2 cellular contexts compared by ENCODE assay signal in genomic region chr1:109634771-109635750, GRCh38.
TF ChIP-seq lines count a peak whose summit lies in the region.

No MANE protein-coding gene starts in this region.

TF ChIP-seq in GM23338, 12 proteins besides CTCF, POLR2A, EP300 and RAD21:
- no peak for TF ChIP-seq CREB1 (CRISPR knock-in tag; IDR thresholded peaks at IDR 0.05; ENCODE audit: low read depth)
- TF ChIP-seq ZNF114 (CRISPR knock-in tag; IDR thresholded peaks at IDR 0.05): no peak
- TF ChIP-seq ZNF331 (CRISPR knock-in tag; IDR thresholded peaks at IDR 0.05; ENCODE audit: low read depth): no peak
- no peak for TF ChIP-seq JUNB (IDR thresholded peaks at IDR 0.05; ENCODE audit: unreplicated experiment)
- no peak for TF ChIP-seq STAT1 (IDR thresholded peaks at IDR 0.05; ENCODE audit: unreplicated experiment)
- no peak for TF ChIP-seq ZNF462 (CRISPR knock-in tag; IDR thresholded peaks at IDR 0.05)
- no peak for TF ChIP-seq POLR2AphosphoS5 (IDR thresholded peaks at IDR 0.05; ENCODE audit: low read depth)
- no peak for TF ChIP-seq NANOG (IDR thresholded peaks at IDR 0.05; ENCODE audit: borderline replicate concordance)
- no peak for TF ChIP-seq EZH2 (IDR thresholded peaks at IDR 0.05; ENCODE audit: low read depth, unreplicated experiment)
- no peak for TF ChIP-seq REST (IDR thresholded peaks at IDR 0.05; ENCODE audit: unreplicated experiment)
- no peak for TF ChIP-seq ETS1 (IDR thresholded peaks at IDR 0.05)
- TF ChIP-seq EZH2phosphoT487 (IDR thresholded peaks at IDR 0.05; ENCODE audit: unreplicated experiment): no peak

TF ChIP-seq in GM12878, 131 proteins besides CTCF, POLR2A, EP300 and RAD21:
- TF ChIP-seq CHD2 (IDR thresholded peaks at IDR 0.05; ENCODE audit: borderline replicate concordance, low read depth, low read length) (no peak), HDAC6 (IDR thresholded peaks at IDR 0.05; ENCODE audit: unreplicated experiment) (no peak), DPF2 (IDR thresholded peaks at IDR 0.05) (no peak), ZNF217 (IDR thresholded peaks at IDR 0.05) (no peak), CBX3 (IDR thresholded peaks at IDR 0.05; ENCODE audit: borderline replicate concordance, low read depth) (no peak), RUNX3 (IDR thresholded peaks at IDR 0.05; ENCODE audit: low read length) (0 out of 2 replicates have a peak, but pooled peaks have one; percentile 17), BHLHE40 (IDR thresholded peaks at IDR 0.05; ENCODE audit: borderline replicate concordance in 1 of 2, low read depth in 2 of 2, low read length in 1 of 2) (0 out of 4 replicates have a peak, but pooled peaks of 1 of the 2 experiments have one; percentile 16), ZNF24 (IDR thresholded peaks at IDR 0.05) (no peak), IRF4 (IDR thresholded peaks at IDR 0.05; ENCODE audit: low read depth, low read length) (no peak), HDAC2 (IDR thresholded peaks at IDR 0.05) (no peak), NFIC (IDR thresholded peaks at IDR 0.05; ENCODE audit: low read depth, low read length) (no peak), TBL1XR1 (IDR thresholded peaks at IDR 0.05; ENCODE audit: low read depth, low read length) (no peak), ZBTB4 (CRISPR knock-in tag; IDR thresholded peaks at IDR 0.05) (no peak), SRF (IDR thresholded peaks at IDR 0.05; ENCODE audit: low read depth in 2 of 2, low read length in 2 of 2) (no peak), MEF2A (IDR thresholded peaks at IDR 0.05; ENCODE audit: insufficient read depth, low read depth, low read length) (0 out of 2 replicates have a peak, but pooled peaks have one; percentile 32), SMAD1 (IDR thresholded peaks at IDR 0.05; ENCODE audit: low read depth, partially characterized antibody) (no peak), CUX1 (IDR thresholded peaks at IDR 0.05; ENCODE audit: insufficient replicate concordance, low read depth, low read length) (no peak)
